In the genomic region with DNA sequence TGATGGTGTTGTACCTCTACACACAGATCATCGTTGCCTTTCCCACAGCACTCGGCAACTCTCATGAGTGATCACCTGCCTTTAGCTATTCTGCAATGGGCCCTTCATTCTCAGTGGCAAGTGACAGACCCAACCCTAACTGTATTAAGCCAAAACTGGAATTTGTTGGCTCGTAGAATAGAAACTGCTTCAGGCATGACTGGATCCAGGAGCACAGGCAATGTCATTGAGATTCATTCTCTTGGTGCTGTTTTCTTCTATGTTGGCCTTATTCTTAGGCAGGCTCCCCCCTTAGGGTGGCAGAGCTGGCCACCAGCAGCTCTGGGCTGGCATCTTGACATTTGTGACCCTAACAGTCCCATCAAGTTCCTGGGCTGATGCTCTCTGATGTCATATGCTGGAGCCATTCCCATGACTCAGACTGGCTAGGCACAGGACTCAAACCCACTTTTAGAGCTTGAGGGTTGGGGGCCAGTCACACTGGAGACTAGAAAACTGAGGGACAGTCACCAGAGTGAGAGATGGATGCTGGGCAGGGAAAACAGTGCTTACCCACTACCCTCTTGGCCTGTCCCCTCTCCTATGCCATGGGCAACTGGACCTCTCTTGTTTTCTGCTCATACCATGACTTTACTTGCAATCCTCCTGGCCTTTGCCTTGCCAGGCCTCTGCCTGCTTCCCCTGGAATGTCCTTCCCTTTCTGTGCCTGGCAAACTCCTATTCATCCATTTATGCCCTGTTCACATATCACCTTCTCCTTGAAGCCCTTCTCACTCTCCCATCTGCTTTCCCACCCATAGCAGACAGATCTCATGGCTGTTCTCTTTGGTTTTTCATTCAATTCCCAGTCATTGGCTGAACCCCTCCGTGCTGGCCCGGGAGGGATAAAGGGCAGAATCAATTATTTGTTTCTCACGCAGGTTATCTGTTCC, we compare ENCODE assay signal across 1 cellular context.
TF ChIP-seq lines count a peak whose summit lies in the region.

No MANE protein-coding gene starts in this region.

TF ChIP-seq in liver, 16 proteins besides CTCF, POLR2A, EP300 and RAD21 (continued from another document):
- TF ChIP-seq ZBTB33 (IDR thresholded peaks at IDR 0.05) = no peak
- TF ChIP-seq JUND (IDR thresholded peaks at IDR 0.05) = no peak
- TF ChIP-seq NR2F2 (IDR thresholded peaks at IDR 0.05) = no peak
- TF ChIP-seq SP1 (IDR thresholded peaks at IDR 0.05) = no peak
